In the genomic region with DNA sequence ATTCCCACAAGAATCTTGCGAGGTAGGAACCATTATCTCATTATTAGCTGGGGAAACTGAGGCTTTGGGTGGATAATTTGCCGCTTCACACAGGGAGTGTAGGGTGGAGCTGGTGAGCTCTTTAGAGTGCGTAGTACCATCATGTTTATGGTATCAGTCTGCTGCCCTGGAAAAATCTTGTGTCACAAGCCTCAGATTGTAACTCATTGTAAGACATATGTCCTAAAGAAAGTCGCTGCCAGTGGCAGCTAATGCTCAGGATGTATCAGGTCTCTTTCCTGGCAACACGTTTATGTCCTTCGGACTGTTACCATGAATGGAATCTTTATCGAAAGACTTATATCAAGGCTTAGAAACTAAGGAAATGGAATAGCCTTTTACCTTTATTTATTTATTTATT, we compare ENCODE assay signal across 10 cellular contexts. TPM values are rescaled to one million over a fixed set of nuclear protein-coding genes. Genes with fewer than 3 reads are reported as not detected.
DNase-seq lines count a peak whose midpoint lies in the region; ATAC-seq, FAIRE-seq and TF ChIP-seq lines count a peak whose summit lies in the region.
"Had no signal": no experiment of that assay in that cellular context is flagged by ENCODE, and none has a peak within 500 bp of the region (broad histone marks: within the 10 kb centered on the region; RNA-seq: fewer than 3 reads in every experiment).

No MANE protein-coding gene starts in this region.

- H3K27ac Mint-ChIP-seq in activated CD8-positive, alpha-beta memory T cell treated with anti-CD3 and anti-CD28 coated beads, Interleukin-2, amount 10 ng/mL, durations not matched to agents 7 days and 5 days = no peak overlapping the region
- no peak overlapping the region for H3K27ac Mint-ChIP-seq in activated CD4-positive, alpha-beta memory T cell treated with anti-CD3 and anti-CD28 coated beads for 36 hours
- H3K27ac Mint-ChIP-seq in glutamatergic neuron (ENCODE audit: unreplicated experiment) = peak overlapping the region; percentile 11

- POLR2A ChIA-PET in activated CD4-positive, alpha-beta memory T cell treated with anti-CD3 and anti-CD28 coated beads for 36 hours (lab: Charles Lee) = no interaction called here

- H3K27me3 ChIP-seq in small intestine (ENCODE audit: control insufficient read depth in 2 of 2, insufficient read depth in 2 of 2, low read length in 2 of 2) = no peaks in the 10 kb centered on the region

- H3K4me1 Mint-ChIP-seq in activated CD8-positive, alpha-beta memory T cell treated with anti-CD3 and anti-CD28 coated beads, Interleukin-2, amount 10 ng/mL, durations not matched to agents 7 days and 5 days = peaks cover 45% of the 10 kb centered on the region
- H3K4me1 Mint-ChIP-seq in activated CD4-positive, alpha-beta memory T cell treated with anti-CD3 and anti-CD28 coated beads for 36 hours (ENCODE audit: low read depth) = peaks cover 68% of the 10 kb centered on the region
- H3K4me1 Mint-ChIP-seq in glutamatergic neuron (ENCODE audit: low read depth, unreplicated experiment) = peaks cover 43% of the 10 kb centered on the region

- H3K36me3 Mint-ChIP-seq in activated CD8-positive, alpha-beta memory T cell treated with anti-CD3 and anti-CD28 coated beads, Interleukin-2, amount 10 ng/mL, durations not matched to agents 7 days and 5 days = peaks cover 2% of the 10 kb centered on the region
- H3K36me3 Mint-ChIP-seq in activated CD4-positive, alpha-beta memory T cell treated with anti-CD3 and anti-CD28 coated beads for 36 hours = peaks cover 4% of the 10 kb centered on the region
- no peaks in the 10 kb centered on the region for H3K36me3 Mint-ChIP-seq in glutamatergic neuron (ENCODE audit: unreplicated experiment)

- peak overlapping the region; percentile 2 to 84 for H3K27ac ChIP-seq in small intestine (ENCODE audit: low read depth in 1 of 2, low read length in 1 of 2)

- H3K4me3 ChIP-seq in small intestine (ENCODE audit: low read depth in 1 of 2, low read length in 2 of 2) = peak overlapping the region in 1 of 2 donors; percentile 98

- peak overlapping the region; percentile 21 for H3K4me3 Mint-ChIP-seq in activated CD8-positive, alpha-beta memory T cell treated with anti-CD3 and anti-CD28 coated beads, Interleukin-2, amount 10 ng/mL, durations not matched to agents 7 days and 5 days
- H3K4me3 Mint-ChIP-seq in activated CD4-positive, alpha-beta memory T cell treated with anti-CD3 and anti-CD28 coated beads for 36 hours = peak overlapping the region; percentile 92
- peak overlapping the region; percentile 93 for H3K4me3 Mint-ChIP-seq in glutamatergic neuron (ENCODE audit: unreplicated experiment)

- CTCF ChIA-PET in activated CD8-positive, alpha-beta memory T cell treated with anti-CD3 and anti-CD28 coated beads, Interleukin-2, amount 10 ng/mL, durations not matched to agents 7 days and 5 days (lab: Charles Lee) = no interaction called here
- CTCF ChIA-PET in activated CD4-positive, alpha-beta memory T cell treated with anti-CD3 and anti-CD28 coated beads for 36 hours (lab: Charles Lee) = interaction anchor here (1.7 kb wide), 1 partner anchor 30 kb away, joined by 6 read pairs; no protein-coding TSS in a partner anchor

- no peak for DNase-seq in activated CD8-positive, alpha-beta memory T cell treated with anti-CD3 and anti-CD28 coated beads, Interleukin-2, amount 10 ng/mL, durations not matched to agents 7 days and 5 days
- no peak for DNase-seq in activated CD8-positive, alpha-beta memory T cell treated with anti-CD3 and anti-CD28 coated beads, Interleukin-2, amount 50 U/mL, for 4 hours
- DNase-seq in activated CD4-positive, alpha-beta memory T cell treated with anti-CD3 and anti-CD28 coated beads for 36 hours = no peak
- DNase-seq in glutamatergic neuron (no peak), small intestine (peak; percentile 52), glomerular visceral epithelial cell (ENCODE audit: extremely low spot score) (no peak), D721Med (ENCODE audit: insufficient read length, low spot score) (no peak), cerebellum (ENCODE audit: low spot score) (no peak)
- DNase-seq: cerebellar nuclear complex, NCI-H526 treated with DMSO at 0.1 percent for 48 hours had no signal

- H3K9me3 ChIP-seq in small intestine (ENCODE audit: control insufficient read depth, low read depth) = no peaks in the 10 kb centered on the region

- FAIRE-seq in small intestine (lab: Jason Lieb, UNC) = no peak
- no peak for FAIRE-seq in D721Med (lab: Jason Lieb, UNC)

- H3K36me3 ChIP-seq in small intestine (ENCODE audit: control insufficient read depth in 2 of 2, insufficient read depth in 2 of 2, low read length in 2 of 2) = no peaks in the 10 kb centered on the region

- H3K4me1 ChIP-seq in small intestine (ENCODE audit: control insufficient read depth in 2 of 2, insufficient read depth in 1 of 2, low read depth in 1 of 2, low read length in 1 of 2) = peaks cover 2 to 27% of the 10 kb centered on the region in 2 donors

- H3K27me3 Mint-ChIP-seq in activated CD8-positive, alpha-beta memory T cell treated with anti-CD3 and anti-CD28 coated beads, Interleukin-2, amount 10 ng/mL, durations not matched to agents 7 days and 5 days = no peaks in the 10 kb centered on the region
- H3K27me3 Mint-ChIP-seq in activated CD4-positive, alpha-beta memory T cell treated with anti-CD3 and anti-CD28 coated beads for 36 hours = no peaks in the 10 kb centered on the region
- H3K27me3 Mint-ChIP-seq in glutamatergic neuron (ENCODE audit: unreplicated experiment) = peaks cover 6% of the 10 kb centered on the region

- intact Hi-C loops in activated CD4-positive, alpha-beta memory T cell treated with anti-CD3 and anti-CD28 coated beads for 36 hours (cut with micrococcal nuclease) = no loop called here

- H3K9me3 Mint-ChIP-seq in activated CD8-positive, alpha-beta memory T cell treated with anti-CD3 and anti-CD28 coated beads, Interleukin-2, amount 10 ng/mL, durations not matched to agents 7 days and 5 days (ENCODE audit: low read depth) = no peaks in the 10 kb centered on the region
- no peaks in the 10 kb centered on the region for H3K9me3 Mint-ChIP-seq in activated CD4-positive, alpha-beta memory T cell treated with anti-CD3 and anti-CD28 coated beads for 36 hours
- H3K9me3 Mint-ChIP-seq in glutamatergic neuron (ENCODE audit: unreplicated experiment) = peaks cover 7% of the 10 kb centered on the region

- no peak for ATAC-seq in activated CD8-positive, alpha-beta memory T cell treated with anti-CD3 and anti-CD28 coated beads, Interleukin-2, amount 10 ng/mL, durations not matched to agents 7 days and 5 days

- TF ChIP-seq CTCF in glutamatergic neuron (IDR thresholded peaks at IDR 0.05; ENCODE audit: partially characterized antibody, unreplicated experiment) = no peak
- TF ChIP-seq CTCF in D721Med (IDR thresholded peaks at IDR 0.05; ENCODE audit: insufficient read depth, missing control alignments) = no peak

- WGBS in small intestine, 3 donors = 14 to 67% (median 40%) methylated on average over 7 of the region's 7 CpGs

RNA-seq across cellular contexts. Expression of gene ZFAND3, which starts 1.9 kb away (rescaled TPM):
- 10 to 100 TPM; 30.9 to 34.4 TPM for total RNA-seq in activated CD8-positive, alpha-beta memory T cell treated with anti-CD3 and anti-CD28 coated beads, Interleukin-2, amount 10 ng/mL, durations not matched to agents 7 days and 5 days
- 10 to 100 TPM; 35.1 to 36.4 TPM for total RNA-seq in activated CD4-positive, alpha-beta memory T cell treated with anti-CD3 and anti-CD28 coated beads for 36 hours
- total RNA-seq in glutamatergic neuron (ENCODE audit: unreplicated experiment) (115 TPM), cerebellum (31.0 TPM)
- polyA plus RNA-seq in small intestine = 10 to 100 TPM; 35.9 to 40.9 (median 40.8) TPM

Comparison
In these comparisons a context has a peak if more than half of its experiments do, and no peak if none do; other contexts are left out.
1. H3K4me3 Mint-ChIP-seq: peak in every context shown above with its lines; median percentile 93 in glutamatergic neuron; 92 in activated CD4-positive, alpha-beta memory T cell treated with anti-CD3 and anti-CD28 coated beads for 36 hours; 21 in activated CD8-positive, alpha-beta memory T cell treated with anti-CD3 and anti-CD28 coated beads, Interleukin-2, amount 10 ng/mL, durations not matched to agents 7 days and 5 days.